Comparison of ENCODE assay signal across 8 cellular contexts in genomic region chr16:22297871-22298733, GRCh38. TPM values are rescaled to one million over a fixed set of nuclear protein-coding genes. Genes with fewer than 3 reads are reported as not detected.
DNase-seq lines count a peak whose midpoint lies in the region; TF ChIP-seq lines count a peak whose summit lies in the region.

No MANE protein-coding gene starts in this region.

- H2BK5ac ChIP-seq in H9 (ENCODE audit: insufficient read length, low read length): no peak overlapping the region

- H4K20me1 ChIP-seq in H9 (ENCODE audit: control insufficient read depth, insufficient read depth, insufficient read length) (no peaks in the 10 kb centered on the region), MM.1S (ENCODE audit: insufficient read depth, low read length) (peaks cover 17% of the 10 kb centered on the region; the same call in 1 of the 2 replicates)

- no peak overlapping the region for H3K23ac ChIP-seq in H9 (ENCODE audit: insufficient read length, low read depth, low read length)

- peaks cover 17 to 31% (median 19%) of the 10 kb centered on the region in 3 experiments for H3K36me3 Mint-ChIP-seq in H9 (ENCODE audit: insufficient read depth in 1 of 3, low read depth in 3 of 3)
- peaks cover 32% of the 10 kb centered on the region for H3K36me3 Mint-ChIP-seq in activated naive CD4-positive, alpha-beta T cell treated with anti-CD3 and anti-CD28 coated beads, Interleukin-2, amount 10 ng/mL, durations not matched to agents 7 days and 5 days

- peaks cover 5% of the 10 kb centered on the region for H3K23me2 ChIP-seq in H9 (ENCODE audit: insufficient read length, low read depth, low read length, poor library complexity, severe bottlenecking)

- H3K36me3 ChIP-seq in MM.1S (replicated peaks; ENCODE audit: insufficient read depth, low read length) (0 out of 2 replicates have a peak, but pooled peaks cover 1% of the 10 kb centered on the region), SJCRH30 (no peaks in the 10 kb centered on the region)

- H3K27ac ChIP-seq in H9 (ENCODE audit: insufficient read length, low read depth, low read length): no peak overlapping the region
- peak overlapping the region; percentile 99 for H3K27ac ChIP-seq in MM.1S (ENCODE audit: low read length)
- H3K27ac ChIP-seq in SJCRH30: peak overlapping the region; percentile 68

- H3K4me3 ChIP-seq in MM.1S (ENCODE audit: low read length): peak overlapping the region; percentile 96
- peak overlapping the region; percentile 82 for H3K4me3 ChIP-seq in SJCRH30

- no peak overlapping the region for H3K56ac ChIP-seq in H9 (ENCODE audit: insufficient read length, low read depth, low read length)

- H3F3A ChIP-seq in MM.1S (ENCODE audit: insufficient read depth, low read length): peaks cover 21% of the 10 kb centered on the region

- H4K5ac ChIP-seq in H9 (ENCODE audit: insufficient read length, low read depth, low read length): no peak overlapping the region

- peak overlapping the region; percentile 86; the same call in 1 of the 2 replicates for H3K14ac ChIP-seq in H9 (ENCODE audit: insufficient read depth, low read length)

- H3K4me2 ChIP-seq in H9 (ENCODE audit: insufficient read depth, insufficient read length, low read length) (peak overlapping the region; percentile 96), MM.1S (ENCODE audit: low read depth, low read length) (peak overlapping the region; percentile 66)

- no peak overlapping the region for H2BK20ac ChIP-seq in H9 (ENCODE audit: low read depth, low read length, poor library complexity, severe bottlenecking)

- H2AK5ac ChIP-seq in H9 (ENCODE audit: insufficient read length, low read length): no peak overlapping the region

- no peak overlapping the region for H3T11ph ChIP-seq in H9 (ENCODE audit: low read length)

- H3K9me2 ChIP-seq in MM.1S (replicated peaks; ENCODE audit: insufficient read depth, low read length): no peaks in the 10 kb centered on the region

- H3K79me1 ChIP-seq in H9 (ENCODE audit: insufficient read depth, low read depth, low read length, poor library complexity, severe bottlenecking): peaks cover 3% of the 10 kb centered on the region

- H2BK120ac ChIP-seq in H9 (ENCODE audit: low read depth, low read length, poor library complexity, severe bottlenecking): no peak overlapping the region

- H3K4me1 ChIP-seq in H9 (ENCODE audit: insufficient read depth, low read length) (no peaks in the 10 kb centered on the region), MM.1S (ENCODE audit: low read length) (peaks cover 7% of the 10 kb centered on the region; the same call in 1 of the 2 replicates), SJCRH30 (no peaks in the 10 kb centered on the region)

- no peaks in the 10 kb centered on the region for H3K9me3 ChIP-seq in H9 (ENCODE audit: control insufficient read depth, low read depth, low read length)
- H3K9me3 ChIP-seq in MM.1S (replicated peaks; ENCODE audit: insufficient read depth, low read length): no peaks in the 10 kb centered on the region
- H3K9me3 ChIP-seq in SJCRH30 (replicated peaks): no peaks in the 10 kb centered on the region

- H3K27ac Mint-ChIP-seq in H9: peak overlapping the region; percentile 90 to 96 (median 95); a peak in 6 of 7 replicates
- H3K27ac Mint-ChIP-seq in activated naive CD4-positive, alpha-beta T cell treated with anti-CD3 and anti-CD28 coated beads, Interleukin-2, amount 10 ng/mL, durations not matched to agents 7 days and 5 days: peak overlapping the region; percentile 99

- no peak overlapping the region for H4K91ac ChIP-seq in H9 (ENCODE audit: insufficient read length, low read depth, low read length)

- no CpG with 5 or more reads among the region's 39 CpGs for WGBS in H9 (ENCODE audit: extremely low coverage, insufficient read length, low lambda C conversion rate)

- H2BK12ac ChIP-seq in H9 (ENCODE audit: insufficient read length, low read depth, low read length): no peak overlapping the region

- H3K18ac ChIP-seq in H9 (ENCODE audit: insufficient read length, low read depth, low read length): peak overlapping the region; percentile 65

- H2BK15ac ChIP-seq in H9 (ENCODE audit: low read depth, low read length): no peak overlapping the region

- peaks cover 16 to 21% of the 10 kb centered on the region in 2 experiments for H3K4me1 Mint-ChIP-seq in H9
- H3K4me1 Mint-ChIP-seq in activated naive CD4-positive, alpha-beta T cell treated with anti-CD3 and anti-CD28 coated beads, Interleukin-2, amount 10 ng/mL, durations not matched to agents 7 days and 5 days: peaks cover 37% of the 10 kb centered on the region

- H4K8ac ChIP-seq in H9 (replicated peaks; ENCODE audit: insufficient read length, low read depth, low read length): no peak overlapping the region

- H3K4me3 Mint-ChIP-seq in H9: peak overlapping the region; percentile 92 to 96
- peak overlapping the region; percentile 88 for H3K4me3 Mint-ChIP-seq in activated naive CD4-positive, alpha-beta T cell treated with anti-CD3 and anti-CD28 coated beads, Interleukin-2, amount 10 ng/mL, durations not matched to agents 7 days and 5 days

- H3K27me3 ChIP-seq in H9 (ENCODE audit: insufficient read depth, low read length) (no peaks in the 10 kb centered on the region), MM.1S (replicated peaks; ENCODE audit: insufficient read depth, low read length) (no peaks in the 10 kb centered on the region), SJCRH30 (no peaks in the 10 kb centered on the region)

- H3K79me2 ChIP-seq in H9 (ENCODE audit: insufficient read depth, low read length) (peaks cover 13% of the 10 kb centered on the region; the same call in 1 of the 2 replicates), MM.1S (ENCODE audit: low read length) (peaks cover 58% of the 10 kb centered on the region)

- TF ChIP-seq CTCF in H9 (conservative IDR thresholded peaks at IDR 0.05): no peak
- no peak for TF ChIP-seq CTCF in MM.1S (IDR thresholded peaks at IDR 0.05; ENCODE audit: low read length)

- no peaks in the 10 kb centered on the region for H3K9me3 Mint-ChIP-seq in H9
- no peaks in the 10 kb centered on the region for H3K9me3 Mint-ChIP-seq in activated naive CD4-positive, alpha-beta T cell treated with anti-CD3 and anti-CD28 coated beads, Interleukin-2, amount 10 ng/mL, durations not matched to agents 7 days and 5 days

- CTCF ChIA-PET in activated naive CD4-positive, alpha-beta T cell treated with anti-CD3 and anti-CD28 coated beads, Interleukin-2, amount 10 ng/mL, durations not matched to agents 7 days and 5 days (lab: Charles Lee): interaction anchor here (0.6 to 6.4 kb wide), 3 partner anchors 25 to 103 kb away, joined by 3 to 115 read pairs (median 64); partner anchors contain the start of gene EEF2K

- peaks cover 2% of the 10 kb centered on the region; the same call in 1 of the 2 replicates for H3K27me3 Mint-ChIP-seq in H9 (ENCODE audit: low read depth)
- H3K27me3 Mint-ChIP-seq in activated naive CD4-positive, alpha-beta T cell treated with anti-CD3 and anti-CD28 coated beads, Interleukin-2, amount 10 ng/mL, durations not matched to agents 7 days and 5 days: peaks cover 11% of the 10 kb centered on the region

- H3K4ac ChIP-seq in H9 (ENCODE audit: low read depth, low read length): no peak overlapping the region

- H3K9ac ChIP-seq in H9 (ENCODE audit: extremely low read depth, insufficient read length, low read length) (peak overlapping the region; percentile 81), MM.1S (ENCODE audit: low read length) (peak overlapping the region; percentile 100)

- H2AFZ ChIP-seq in H9 (ENCODE audit: low read length) (no peak overlapping the region), MM.1S (ENCODE audit: low read length) (peak overlapping the region; percentile 47)

- DNase-seq in DMS53 treated with DMSO at 0.1 percent for 48 hours (lab: John Stamatoyannopoulos, UW; ENCODE audit: unreplicated experiment): peak; percentile 52
- DNase-seq in H9: peak; percentile 65
- DNase-seq in MM.1S: peak; percentile 88
- peak; percentile 84 to 92 for DNase-seq in SJCRH30
- DNase-seq in activated naive CD4-positive, alpha-beta T cell treated with anti-CD3 and anti-CD28 coated beads, Interleukin-2, amount 10 ng/mL, durations not matched to agents 7 days and 5 days: peak; percentile 84
- DNase-seq in germinal center (ENCODE audit: low spot score): peak; percentile 75
- DNase-seq in nucleus accumbens (lab: John Stamatoyannopoulos, UW): peak in 51 of 56 donors; percentile 12 to 82 (median 47)
- peak; percentile 90 for DNase-seq in superior temporal gyrus (ENCODE audit: extremely low spot score)

RNA-seq across cellular contexts. Expression of gene POLR3E, which starts 0.9 kb away (rescaled TPM):
- 101 and 103 TPM in 2 replicates for total RNA-seq in H9 (2021)
- 35.5 and 36.9 TPM in 2 replicates for total RNA-seq in SJCRH30 (2014; rRNA removed; shearing (Covaris generic))
